8 cellular contexts compared by ENCODE assay signal in genomic region chr14:32711103-32711680, GRCh38.
DNase-seq lines count a peak whose midpoint lies in the region; ATAC-seq and TF ChIP-seq lines count a peak whose summit lies in the region.

No MANE protein-coding gene starts in this region.

- H3K27ac ChIP-seq in brain microvascular endothelial cell: no peak overlapping the region

- DNase-seq in DMS 273 (lab: John Stamatoyannopoulos, UW; ENCODE audit: unreplicated experiment) (peak; percentile 61), DMS 273 treated with DMSO at 0.1 percent for 48 hours (lab: John Stamatoyannopoulos, UW) (no peak), NCI-H345 treated with DMSO at 0.1 percent for 48 hours (lab: John Stamatoyannopoulos, UW; ENCODE audit: unreplicated experiment) (peak; percentile 54), brain microvascular endothelial cell (peak; percentile 63), kidney tubule cell (ENCODE audit: low spot score) (peak; percentile 52), activated gamma-delta T cell (lab: John Stamatoyannopoulos, UW) (no peak)

- ATAC-seq in HG02884 (IDR thresholded peaks at IDR 0.05; ENCODE audit: unreplicated experiment): peak; percentile 57
- ATAC-seq in GM19328 (IDR thresholded peaks at IDR 0.05; ENCODE audit: unreplicated experiment): no peak

- TF ChIP-seq CTCF in brain microvascular endothelial cell (IDR thresholded peaks at IDR 0.05; ENCODE audit: low read depth, low read length, missing control alignments): peak; percentile 52

- no peaks in the 10 kb centered on the region for H3K36me3 ChIP-seq in brain microvascular endothelial cell (replicated peaks)

- in situ Hi-C loops in brain microvascular endothelial cell (cut with HindIII; ENCODE audit: low pct_ligation_motif_present, low sequenced_read_pairs): no loop called here

- H3K4me3 ChIP-seq in brain microvascular endothelial cell (ENCODE audit: low read depth, low read length): no peak overlapping the region

- H3K27me3 ChIP-seq in brain microvascular endothelial cell (replicated peaks): no peaks in the 10 kb centered on the region

Comparison
In these comparisons a context has a peak if more than half of its experiments do, and no peak if none do; other contexts are left out.
1. DNase-seq: peak in DMS 273 (single experiment), NCI-H345 treated with DMSO at 0.1 percent for 48 hours (single experiment), brain microvascular endothelial cell (single experiment) and kidney tubule cell (single experiment); none in DMS 273 treated with DMSO at 0.1 percent for 48 hours (single experiment) and activated gamma-delta T cell (single experiment).